ENCODE assay signal across 29 cellular contexts in the genomic region with DNA sequence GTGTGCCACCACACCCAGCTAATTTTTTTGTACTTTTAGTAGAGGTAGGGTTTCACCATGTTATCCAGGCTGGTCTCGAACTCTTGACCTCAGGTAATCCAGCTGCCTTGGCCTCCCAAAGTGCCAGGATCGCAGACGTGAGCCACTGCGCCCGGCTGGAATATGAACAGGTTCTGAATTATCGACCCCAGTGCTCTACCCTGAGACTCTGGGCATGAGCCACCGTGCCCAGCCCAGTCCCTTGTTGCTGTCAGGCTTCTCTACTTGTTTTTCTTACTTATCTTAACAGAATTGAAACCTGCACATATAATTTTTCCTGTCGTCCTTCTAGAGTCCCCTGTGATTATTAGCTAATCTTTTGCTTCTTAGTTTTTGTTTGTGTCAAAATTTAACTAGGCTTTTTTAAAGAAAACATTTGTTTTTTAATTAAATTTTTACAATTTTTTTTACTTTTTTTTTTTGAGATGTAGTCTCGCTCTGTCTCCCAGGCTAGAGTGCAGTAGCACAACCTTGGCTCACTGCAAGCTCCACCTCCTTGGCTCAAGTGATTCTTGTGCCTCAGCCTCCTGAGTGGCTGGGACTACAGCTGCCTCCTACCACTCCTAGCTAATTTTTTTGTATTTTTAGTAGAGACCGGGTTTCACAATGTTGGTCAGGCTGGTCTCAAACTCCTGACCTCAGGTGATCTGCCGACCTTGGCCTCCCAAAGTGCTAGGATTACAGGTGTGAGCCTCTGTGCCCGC.
"Had no signal": no experiment of that assay in that cellular context is flagged by ENCODE, and none has a peak within 500 bp of the region (broad histone marks: within the 10 kb centered on the region; RNA-seq: fewer than 3 reads in every experiment).

No MANE protein-coding gene starts in this region.

- ATAC-seq: activated naive CD4-positive, alpha-beta T cell treated with anti-CD3 and anti-CD28 coated beads, Interleukin-2, amount 50 U/mL, for 72 hours; activated T-cell treated with anti-CD3 and anti-CD28 coated beads, Interleukin-2, amount 50 U/mL, for 72 hours; effector memory CD8-positive, alpha-beta T cell; gastroesophageal sphincter; WTC11 had no signal

- DNase-seq: activated CD4-positive, alpha-beta memory T cell treated with anti-CD3 and anti-CD28 coated beads, Interleukin-2, amount 10 ng/mL, durations not matched to agents 7 days and 5 days; activated CD4-positive, alpha-beta T cell treated with anti-CD3 and anti-CD28 coated beads for 1 hour; activated CD4-positive, alpha-beta T cell treated with anti-CD3 and anti-CD28 coated beads for 4 hours; activated CD4-positive, alpha-beta T cell treated with anti-CD3 and anti-CD28 coated beads, Interleukin-2, amount 10 ng/mL, durations not matched to agents 7 days and 5 days; activated CD4-positive, alpha-beta T cell treated with anti-CD3 and anti-CD28 coated beads, Interleukin-2, amount 50 U/mL, for 4 hours; activated CD8-positive, alpha-beta memory T cell treated with anti-CD3 and anti-CD28 coated beads, Interleukin-2, amount 50 U/mL, for 48 hours; activated gamma-delta T cell; activated naive CD4-positive, alpha-beta T cell; activated naive CD4-positive, alpha-beta T cell treated with anti-CD3 and anti-CD28 coated beads, Interleukin-2, amount 10 ng/mL, durations not matched to agents 7 days and 5 days; activated naive CD8-positive, alpha-beta T cell treated with anti-CD3 and anti-CD28 coated beads, Interleukin-2, amount 10 ng/mL, durations not matched to agents 7 days and 5 days; activated T-cell treated with anti-CD3 and anti-CD28 coated beads for 4 hours; activated T-cell treated with anti-CD3 and anti-CD28 coated beads, Interleukin-2, amount 50 U/mL, for 24 hours; activated T-cell treated with anti-CD3 and anti-CD28 coated beads, Interleukin-2, amount 50 U/mL, for 72 hours; amniotic stem cell; aorta; caudate nucleus; cortex of kidney; dermis blood vessel endothelial cell; effector CD4-positive, alpha-beta T cell; effector memory CD8-positive, alpha-beta T cell; esophagus squamous epithelium; foreskin melanocyte; T-helper 2 cell had no signal

- H3K27ac ChIP-seq: esophagus squamous epithelium, gastroesophageal sphincter, VCaP had no signal

- H3K4me3 ChIP-seq: esophagus squamous epithelium, gastroesophageal sphincter had no signal

- FAIRE-seq: bronchial epithelial cell, colon had no signal

- H3K9me3 ChIP-seq: esophagus squamous epithelium, gastroesophageal sphincter had no signal

- H3K27me3 ChIP-seq: esophagus squamous epithelium, gastroesophageal sphincter had no signal

- H3K4me1 ChIP-seq: esophagus squamous epithelium, gastroesophageal sphincter had no signal
